18 cellular contexts compared by ENCODE assay signal in the genomic region with DNA sequence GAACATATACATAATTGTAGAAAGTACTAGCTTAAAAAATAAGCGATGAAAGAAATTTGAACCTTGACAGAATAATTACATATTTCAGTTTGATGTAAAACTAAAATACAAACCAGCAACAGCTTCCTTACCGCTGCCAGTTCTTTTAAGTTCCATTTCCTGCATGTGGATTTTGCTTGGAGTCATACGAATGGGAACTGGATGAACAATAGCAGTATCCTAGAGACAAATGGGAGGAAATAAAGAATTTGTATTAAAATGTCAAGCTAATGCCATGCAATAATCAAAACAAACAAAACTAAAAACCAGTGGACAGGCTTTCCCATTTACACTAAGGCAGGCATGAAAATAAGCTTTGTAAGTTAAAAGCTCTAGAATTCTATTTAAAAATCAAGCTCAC.
DNase-seq lines count a peak whose midpoint lies in the region; ATAC-seq lines count a peak whose summit lies in the region.
"Had no signal": no experiment of that assay in that cellular context is flagged by ENCODE, and none has a peak within 500 bp of the region (broad histone marks: within the 10 kb centered on the region; RNA-seq: fewer than 3 reads in every experiment).

No MANE protein-coding gene starts in this region.

- no peak for ATAC-seq in HG03095 (IDR thresholded peaks at IDR 0.05; ENCODE audit: unreplicated experiment)
- ATAC-seq in GM19395 (IDR thresholded peaks at IDR 0.05; ENCODE audit: unreplicated experiment), result no peak
- ATAC-seq in esophagus mucosa, result no peak
- ATAC-seq: GM23338, HCT116, HepG2 had no signal

- DNase-seq in NCI-H2081 treated with DMSO at 0.1 percent for 48 hours (lab: John Stamatoyannopoulos, UW) (peak; percentile 39), dermis blood vessel endothelial cell (peak; percentile 78), globus pallidus (ENCODE audit: low spot score) (peak; percentile 13), medulla oblongata (ENCODE audit: extremely low spot score) (peak; percentile 32), COLO668 (lab: John Stamatoyannopoulos, UW; ENCODE audit: unreplicated experiment) (no peak)
- DNase-seq: ACHN; BE2C; C1 segment of cervical spinal cord; Caco-2; CD4-positive, CD25-positive, alpha-beta regulatory T cell; CD8-positive, alpha-beta memory T cell; HFFc6 had no signal
